In genomic region chr10:118767297-118768040, GRCh38 we compare ENCODE assay signal across 21 cellular contexts.
"Had no signal": no experiment of that assay in that cellular context is flagged by ENCODE, and none has a peak within 500 bp of the region (broad histone marks: within the 10 kb centered on the region; RNA-seq: fewer than 3 reads in every experiment).

No MANE protein-coding gene starts in this region.

- H3K9me3 Mint-ChIP-seq: memory B cell; natural killer cell; stimulated activated effector memory CD8-positive, alpha-beta T cell treated with anti-CD3 and anti-CD28 coated beads, Interleukin-12 subunit alpha, Interleukin-12 subunit beta, amount 100 ng/mL, for 72 hours; type B pancreatic cell had no signal

- ATAC-seq: gastrocnemius medialis; left lobe of liver; natural killer cell; psoas muscle; right cardiac atrium; stimulated activated effector memory CD8-positive, alpha-beta T cell treated with anti-CD3 and anti-CD28 coated beads, Interleukin-12 subunit alpha, Interleukin-12 subunit beta, amount 100 ng/mL, for 72 hours had no signal

- H3K27ac Mint-ChIP-seq: memory B cell; natural killer cell; stimulated activated effector memory CD8-positive, alpha-beta T cell treated with anti-CD3 and anti-CD28 coated beads, Interleukin-12 subunit alpha, Interleukin-12 subunit beta, amount 100 ng/mL, for 72 hours; type B pancreatic cell had no signal

- DNase-seq: cortex of kidney; effector CD4-positive, alpha-beta T cell; foreskin fibroblast; gastrocnemius medialis; natural killer cell; occipital lobe; ovary; posterior cingulate gyrus; psoas muscle; right cardiac atrium; sigmoid colon; stimulated activated CD4-positive, alpha-beta T cell treated with anti-CD3 and anti-CD28 coated beads, Interleukin-2, amount 100 ng/mL, for 24 hours; stimulated activated CD4-positive, alpha-beta T cell treated with anti-CD3 and anti-CD28 coated beads, Interleukin-4, amount 100 ng/mL, for 24 hours; stimulated activated naive CD4-positive, alpha-beta T cell treated with Interleukin-2 at 50 U/mL for 16 hours; stomach; thyroid gland had no signal

- H3K4me1 ChIP-seq: sigmoid colon, stomach had no signal

- H3K4me3 Mint-ChIP-seq: memory B cell; natural killer cell; stimulated activated effector memory CD8-positive, alpha-beta T cell treated with anti-CD3 and anti-CD28 coated beads, Interleukin-12 subunit alpha, Interleukin-12 subunit beta, amount 100 ng/mL, for 72 hours; type B pancreatic cell had no signal

- H3K27me3 ChIP-seq: gastrocnemius medialis, ovary, sigmoid colon, stomach, thyroid gland had no signal

- H3K36me3 Mint-ChIP-seq: memory B cell; natural killer cell; stimulated activated effector memory CD8-positive, alpha-beta T cell treated with anti-CD3 and anti-CD28 coated beads, Interleukin-12 subunit alpha, Interleukin-12 subunit beta, amount 100 ng/mL, for 72 hours; type B pancreatic cell had no signal

- H3K4me1 Mint-ChIP-seq: memory B cell; natural killer cell; stimulated activated effector memory CD8-positive, alpha-beta T cell treated with anti-CD3 and anti-CD28 coated beads, Interleukin-12 subunit alpha, Interleukin-12 subunit beta, amount 100 ng/mL, for 72 hours had no signal

- H3K27me3 Mint-ChIP-seq: memory B cell, type B pancreatic cell had no signal

- H3K9me3 ChIP-seq: gastrocnemius medialis, ovary, psoas muscle, sigmoid colon, thyroid gland had no signal

- H3K27ac ChIP-seq: gastrocnemius medialis, ovary, psoas muscle, sigmoid colon, stomach, thyroid gland had no signal

- H3K36me3 ChIP-seq: gastrocnemius medialis, ovary, sigmoid colon, stomach, thyroid gland had no signal

- H3K4me3 ChIP-seq: gastrocnemius medialis, lung, ovary, psoas muscle, sigmoid colon, stomach, thyroid gland had no signal
